In the genomic region with DNA sequence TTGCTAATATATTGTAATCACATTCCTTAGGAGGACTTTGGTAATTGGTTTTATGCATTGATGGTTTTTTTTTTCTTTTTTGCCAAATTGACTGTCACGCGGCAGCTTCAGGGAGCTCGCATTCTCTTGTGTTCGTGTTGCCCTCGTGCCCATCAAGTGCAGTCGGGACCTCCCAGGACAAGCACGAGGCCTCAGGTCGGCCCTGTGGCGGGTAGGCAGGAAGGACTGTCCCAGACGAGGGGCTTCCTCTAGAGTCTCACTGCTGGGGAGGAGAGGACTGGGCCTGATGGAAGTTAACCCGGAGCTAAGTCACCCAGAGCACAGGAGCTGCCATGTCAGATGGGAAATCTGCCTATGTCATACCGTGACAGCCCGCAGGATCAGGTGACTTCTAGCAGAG, we compare ENCODE assay signal across 1 cellular context.
TF ChIP-seq lines count a peak whose summit lies in the region.

No MANE protein-coding gene starts in this region.

TF ChIP-seq in GM12878, 131 proteins besides CTCF, POLR2A, EP300 and RAD21:
- TF ChIP-seq FOXM1 (IDR thresholded peaks at IDR 0.05; ENCODE audit: low read depth, low read length), result no peak
TF ChIP-seq in GM12878: peak in this region for 0.
